9 cellular contexts compared by ENCODE assay signal in genomic region chrX:39730671-39731389, GRCh38.
DNase-seq lines count a peak whose midpoint lies in the region; ATAC-seq and TF ChIP-seq lines count a peak whose summit lies in the region.
"Had no signal": no experiment of that assay in that cellular context is flagged by ENCODE, and none has a peak within 500 bp of the region (broad histone marks: within the 10 kb centered on the region; RNA-seq: fewer than 3 reads in every experiment).

No MANE protein-coding gene starts in this region.

- 24% methylated on average over 21 of the region's 21 CpGs for WGBS in right lobe of liver (ENCODE audit: insufficient coverage, low coverage, low lambda C conversion rate, missing lambda C conversion rate)

- H3K36me3 Mint-ChIP-seq in activated CD4-positive, alpha-beta T cell treated with anti-CD3 and anti-CD28 coated beads, Interleukin-2, amount 10 ng/mL, durations not matched to agents 7 days and 5 days (ENCODE audit: low read depth), result no peaks in the 10 kb centered on the region
- no peaks in the 10 kb centered on the region for H3K36me3 Mint-ChIP-seq in dendritic cell treated with granulocyte-macrophage colony-stimulating factor and Interleukin-4, amounts not matched to agents 40 ng/mL and 50 ng/mL, for 4 days (ENCODE audit: low read depth)

- H3K9me3 ChIP-seq in right lobe of liver, result no peaks in the 10 kb centered on the region

- TF ChIP-seq POLR2A in right lobe of liver (IDR thresholded peaks at IDR 0.05), result no peak

- H3K27me3 Mint-ChIP-seq in activated CD4-positive, alpha-beta T cell treated with anti-CD3 and anti-CD28 coated beads, Interleukin-2, amount 10 ng/mL, durations not matched to agents 7 days and 5 days, result peaks cover 1% of the 10 kb centered on the region
- H3K27me3 Mint-ChIP-seq in dendritic cell treated with granulocyte-macrophage colony-stimulating factor and Interleukin-4, amounts not matched to agents 40 ng/mL and 50 ng/mL, for 4 days, result peaks cover 26% of the 10 kb centered on the region

- no peak overlapping the region for H3K4me3 Mint-ChIP-seq in activated CD4-positive, alpha-beta T cell treated with anti-CD3 and anti-CD28 coated beads, Interleukin-2, amount 10 ng/mL, durations not matched to agents 7 days and 5 days
- no peak overlapping the region for H3K4me3 Mint-ChIP-seq in dendritic cell treated with granulocyte-macrophage colony-stimulating factor and Interleukin-4, amounts not matched to agents 40 ng/mL and 50 ng/mL, for 4 days

- H3K27me3 ChIP-seq in right lobe of liver, result peaks cover 0 to 14% of the 10 kb centered on the region in 2 donors

- CTCF ChIA-PET in activated CD4-positive, alpha-beta T cell treated with anti-CD3 and anti-CD28 coated beads, Interleukin-2, amount 10 ng/mL, durations not matched to agents 7 days and 5 days (lab: Charles Lee), result interaction anchor here (0.9 to 2.1 kb wide), 12 partner anchors 12 to 736 kb away, joined by 3 to 7 read pairs (median 4); no protein-coding TSS in a partner anchor

- peak; percentile 45 to 59 (median 50) for TF ChIP-seq CTCF in right lobe of liver (IDR thresholded peaks at IDR 0.05)

- H3K9me3 Mint-ChIP-seq in activated CD4-positive, alpha-beta T cell treated with anti-CD3 and anti-CD28 coated beads, Interleukin-2, amount 10 ng/mL, durations not matched to agents 7 days and 5 days, result no peaks in the 10 kb centered on the region
- H3K9me3 Mint-ChIP-seq in dendritic cell treated with granulocyte-macrophage colony-stimulating factor and Interleukin-4, amounts not matched to agents 40 ng/mL and 50 ng/mL, for 4 days, result no peaks in the 10 kb centered on the region

- peak overlapping the region; percentile 65 for H3K27ac Mint-ChIP-seq in activated CD4-positive, alpha-beta T cell treated with anti-CD3 and anti-CD28 coated beads, Interleukin-2, amount 10 ng/mL, durations not matched to agents 7 days and 5 days
- peak overlapping the region; percentile 6 for H3K27ac Mint-ChIP-seq in dendritic cell treated with granulocyte-macrophage colony-stimulating factor and Interleukin-4, amounts not matched to agents 40 ng/mL and 50 ng/mL, for 4 days

- POLR2A ChIA-PET in activated CD4-positive, alpha-beta T cell treated with anti-CD3 and anti-CD28 coated beads, Interleukin-2, amount 10 ng/mL, durations not matched to agents 7 days and 5 days (lab: Charles Lee), result no interaction called here

- no peak overlapping the region for H3K4me3 ChIP-seq in right lobe of liver
- H3K4me3 ChIP-seq: skin epidermis had no signal

- H3K4me1 Mint-ChIP-seq in activated CD4-positive, alpha-beta T cell treated with anti-CD3 and anti-CD28 coated beads, Interleukin-2, amount 10 ng/mL, durations not matched to agents 7 days and 5 days, result peaks cover 14% of the 10 kb centered on the region
- peaks cover 31% of the 10 kb centered on the region for H3K4me1 Mint-ChIP-seq in dendritic cell treated with granulocyte-macrophage colony-stimulating factor and Interleukin-4, amounts not matched to agents 40 ng/mL and 50 ng/mL, for 4 days (ENCODE audit: low read depth)

- DNase-seq in NCI-H1417 (lab: John Stamatoyannopoulos, UW), result peak in 2 of 3 experiments; percentile 18 to 34
- DNase-seq in NCI-H1417 treated with DMSO at 0.1 percent for 48 hours (lab: John Stamatoyannopoulos, UW), result no peak
- peak; percentile 33 for DNase-seq in NCI-H2107 treated with DMSO at 0.1 percent for 48 hours (lab: John Stamatoyannopoulos, UW; ENCODE audit: unreplicated experiment)
- DNase-seq in activated CD4-positive, alpha-beta T cell treated with anti-CD3 and anti-CD28 coated beads, Interleukin-2, amount 10 ng/mL, durations not matched to agents 7 days and 5 days, result peak; percentile 62
- peak; percentile 59 to 65 (median 64) for DNase-seq in right lobe of liver
- peak; percentile 8 to 23 (median 22) for DNase-seq in stimulated activated CD4-positive, alpha-beta T cell treated with anti-CD3 and anti-CD28 coated beads, TNF-alpha, amount 100 ng/mL, for 1 hour (ENCODE audit: low read depth in 3 of 3, low spot score in 1 of 3)

- no peaks in the 10 kb centered on the region for H3K36me3 ChIP-seq in right lobe of liver

- no peak overlapping the region for H3K27ac ChIP-seq in right lobe of liver

- intact Hi-C loops in dendritic cell treated with granulocyte-macrophage colony-stimulating factor and Interleukin-4, amounts not matched to agents 40 ng/mL and 50 ng/mL, for 4 days (cut with micrococcal nuclease), result no loop called here
- intact Hi-C loops in right lobe of liver (cut with DNase I), result no loop called here

- peak; percentile 72 to 81 (median 78) for ATAC-seq in right lobe of liver
- ATAC-seq in GM19467 (IDR thresholded peaks at IDR 0.05; ENCODE audit: unreplicated experiment), result no peak

- H3K4me1 ChIP-seq in right lobe of liver, result peaks cover 0 to 10% (median 4%) of the 10 kb centered on the region in 4 donors
